ENCODE assay signal across 9 cellular contexts in genomic region chr5:154653764-154654483, GRCh38.
DNase-seq lines count a peak whose midpoint lies in the region; TF ChIP-seq lines count a peak whose summit lies in the region.
"Had no signal": no experiment of that assay in that cellular context is flagged by ENCODE, and none has a peak within 500 bp of the region (broad histone marks: within the 10 kb centered on the region; RNA-seq: fewer than 3 reads in every experiment).

No MANE protein-coding gene starts in this region.

- H3K27me3 ChIP-seq in hepatocyte (no peaks in the 10 kb centered on the region), skeletal muscle tissue (ENCODE audit: control insufficient read depth in 3 of 3, insufficient read depth in 3 of 3, low read length in 3 of 3) (no peaks in the 10 kb centered on the region)
- no peaks in the 10 kb centered on the region for H3K27me3 ChIP-seq in CD4-positive, alpha-beta memory T cell (ENCODE audit: insufficient read depth, low read length)

- H4K20me1 ChIP-seq in hepatocyte (ENCODE audit: insufficient read depth, poor library complexity, severe bottlenecking): no peaks in the 10 kb centered on the region

- no peak overlapping the region for H3K4me3 ChIP-seq in hepatocyte
- peak overlapping the region in 2 of 3 donors; percentile 1 to 22 for H3K4me3 ChIP-seq in skeletal muscle tissue (ENCODE audit: low read length in 3 of 3)
- H3K4me3 ChIP-seq in CD4-positive, alpha-beta memory T cell (ENCODE audit: low read length in 2 of 2): no peak overlapping the region

- H3K4me2 ChIP-seq in hepatocyte: peak overlapping the region; percentile 60

- peak overlapping the region; percentile 81; the same call in 1 of the 2 replicates for H3K4me3 Mint-ChIP-seq in HFFc6
- no peak overlapping the region for H3K4me3 Mint-ChIP-seq in activated naive CD8-positive, alpha-beta T cell treated with anti-CD3 and anti-CD28 coated beads for 36 hours
- H3K4me3 Mint-ChIP-seq in CD4-positive, alpha-beta memory T cell: peak overlapping the region in 1 of 8 donors; percentile 39

- peaks cover 8% of the 10 kb centered on the region; the same call in 1 of the 2 replicates for H3K4me1 Mint-ChIP-seq in HFFc6 (ENCODE audit: low read depth)
- H3K4me1 Mint-ChIP-seq in activated naive CD8-positive, alpha-beta T cell treated with anti-CD3 and anti-CD28 coated beads for 36 hours: peaks cover 13% of the 10 kb centered on the region
- peaks cover 2 to 5% (median 4%) of the 10 kb centered on the region in 4 donors for H3K4me1 Mint-ChIP-seq in CD4-positive, alpha-beta memory T cell

- WGBS in hepatocyte (ENCODE audit: low lambda C conversion rate, missing lambda C conversion rate): 37% methylated on average over 4 of the region's 4 CpGs

- H3K9me2 ChIP-seq in hepatocyte (replicated peaks; ENCODE audit: insufficient read depth): no peaks in the 10 kb centered on the region

- H3K36me3 Mint-ChIP-seq in HFFc6 (ENCODE audit: low read depth): no peaks in the 10 kb centered on the region
- H3K36me3 Mint-ChIP-seq in activated naive CD8-positive, alpha-beta T cell treated with anti-CD3 and anti-CD28 coated beads for 36 hours: no peaks in the 10 kb centered on the region
- no peaks in the 10 kb centered on the region for H3K36me3 Mint-ChIP-seq in CD4-positive, alpha-beta memory T cell

- CTCF ChIA-PET in CD4-positive, alpha-beta memory T cell (lab: Charles Lee; ENCODE audit: partially characterized antibody): interaction anchor here (0.7 kb wide), 1 partner anchor 488 kb away, joined by 3 read pairs; no protein-coding TSS in a partner anchor

- peaks cover 2% of the 10 kb centered on the region; the same call in 1 of the 2 replicates for H3K27me3 Mint-ChIP-seq in HFFc6 (ENCODE audit: insufficient read depth)
- no peaks in the 10 kb centered on the region for H3K27me3 Mint-ChIP-seq in activated naive CD8-positive, alpha-beta T cell treated with anti-CD3 and anti-CD28 coated beads for 36 hours
- H3K27me3 Mint-ChIP-seq in CD4-positive, alpha-beta memory T cell: no peaks in the 10 kb centered on the region

- peaks cover 16% of the 10 kb centered on the region for H3K4me1 ChIP-seq in hepatocyte (ENCODE audit: insufficient read depth)
- H3K4me1 ChIP-seq in skeletal muscle tissue (ENCODE audit: control insufficient read depth in 3 of 3, insufficient read depth in 3 of 3, low read length in 3 of 3): peaks cover 0 to 13% (median 8%) of the 10 kb centered on the region in 3 donors
- no peaks in the 10 kb centered on the region for H3K4me1 ChIP-seq in CD4-positive, alpha-beta memory T cell (ENCODE audit: insufficient read depth, low read length)

- H3K27ac ChIP-seq in hepatocyte (peak overlapping the region; percentile 22), skeletal muscle tissue (ENCODE audit: low read depth, low read length) (peak overlapping the region; percentile 42)
- no peak overlapping the region for H3K27ac ChIP-seq in CD4-positive, alpha-beta memory T cell (ENCODE audit: low read depth, low read length)

- POLR2A ChIA-PET in CD4-positive, alpha-beta memory T cell (lab: Charles Lee; ENCODE audit: partially characterized antibody): no interaction called here

- H3K36me3 ChIP-seq in hepatocyte (replicated peaks; ENCODE audit: insufficient read depth, low read depth) (no peaks in the 10 kb centered on the region), skeletal muscle tissue (ENCODE audit: control insufficient read depth in 3 of 3, insufficient read depth in 3 of 3, low read length in 3 of 3) (no peaks in the 10 kb centered on the region)
- H3K36me3 ChIP-seq in CD4-positive, alpha-beta memory T cell (ENCODE audit: insufficient read depth, low read length): no peaks in the 10 kb centered on the region

- peak overlapping the region; percentile 38 to 60 (median 51) for H3K9ac ChIP-seq in skeletal muscle tissue (ENCODE audit: low read depth in 1 of 3, low read length in 3 of 3)

- H3K9me3 ChIP-seq in hepatocyte (ENCODE audit: low read depth) (no peaks in the 10 kb centered on the region), skeletal muscle tissue (ENCODE audit: control insufficient read depth in 3 of 3, low read length in 3 of 3) (no peaks in the 10 kb centered on the region)
- no peaks in the 10 kb centered on the region for H3K9me3 ChIP-seq in CD4-positive, alpha-beta memory T cell (ENCODE audit: control insufficient read depth in 1 of 2, low read length in 2 of 2)

- TF ChIP-seq CTCF in HFFc6 (IDR thresholded peaks at IDR 0.05) (no peak), hepatocyte (IDR thresholded peaks at IDR 0.05; ENCODE audit: poor library complexity) (no peak)

- no peak for DNase-seq in HFFc6
- DNase-seq in activated naive CD8-positive, alpha-beta T cell treated with anti-CD3 and anti-CD28 coated beads for 36 hours: no peak
- DNase-seq in hepatocyte (ENCODE audit: low spot score): no peak
- no peak for DNase-seq in DMS153 (lab: John Stamatoyannopoulos, UW)
- DNase-seq in CD4-positive, alpha-beta memory T cell: no peak
- no peak for DNase-seq in NOMO-1 (lab: John Stamatoyannopoulos, UW; ENCODE audit: unreplicated experiment in 2 of 2)
- no peak for DNase-seq in T1000 (lab: John Stamatoyannopoulos, UW)
- DNase-seq: activated CD8-positive, alpha-beta memory T cell treated with anti-CD3 and anti-CD28 coated beads for 24 hours had no signal

- peak overlapping the region; percentile 72; the same call in 1 of the 2 replicates for H3K27ac Mint-ChIP-seq in HFFc6
- peak overlapping the region; percentile 65 for H3K27ac Mint-ChIP-seq in activated naive CD8-positive, alpha-beta T cell treated with anti-CD3 and anti-CD28 coated beads for 36 hours
- peak overlapping the region in 1 of 7 donors; percentile 50 for H3K27ac Mint-ChIP-seq in CD4-positive, alpha-beta memory T cell

- no peaks in the 10 kb centered on the region for H3K79me2 ChIP-seq in hepatocyte

- peak overlapping the region; percentile 38 for H2AFZ ChIP-seq in hepatocyte

- H3K9me3 Mint-ChIP-seq in HFFc6: no peaks in the 10 kb centered on the region
- H3K9me3 Mint-ChIP-seq in activated naive CD8-positive, alpha-beta T cell treated with anti-CD3 and anti-CD28 coated beads for 36 hours: no peaks in the 10 kb centered on the region
- H3K9me3 Mint-ChIP-seq in CD4-positive, alpha-beta memory T cell: no peaks in the 10 kb centered on the region

- intact Hi-C loops in CD4-positive, alpha-beta memory T cell (cut with micrococcal nuclease): loop anchor here (5.0 to 10.0 kb wide), 2 partner anchors 103 to 251 kb away; partner anchors contain the start of gene LARP1

Comparison
In these comparisons a context has a peak if more than half of its experiments do, and no peak if none do; other contexts are left out.
1. H3K4me3 ChIP-seq: peak in skeletal muscle tissue (2 of 3); none in hepatocyte (single experiment) and CD4-positive, alpha-beta memory T cell (0 of 2).